Comparison of ENCODE assay signal across 21 cellular contexts in genomic region chr2:8145385-8145784, GRCh38.
DNase-seq lines count a peak whose midpoint lies in the region; ATAC-seq, FAIRE-seq and TF ChIP-seq lines count a peak whose summit lies in the region.
"Had no signal": no experiment of that assay in that cellular context is flagged by ENCODE, and none has a peak within 500 bp of the region (broad histone marks: within the 10 kb centered on the region; RNA-seq: fewer than 3 reads in every experiment).

No MANE protein-coding gene starts in this region.

- DNase-seq in HepG2 (ENCODE audit: low spot score) (no peak), NB4 (ENCODE audit: low read depth) (peak; percentile 44), thyroid gland (no peak), uterus (no peak)
- DNase-seq in NK-92 treated with Interleukin-12 subunit alpha and Interleukin-12 subunit beta, amount 100 ng/mL, for 24 hours (lab: John Stamatoyannopoulos, UW), result no peak
- no peak for DNase-seq in activated naive CD4-positive, alpha-beta T cell treated with anti-CD3 and anti-CD28 coated beads, Interleukin-2, amount 50 U/mL, for 72 hours (ENCODE audit: low spot score in 2 of 2)
- DNase-seq: ACHN; C1 segment of cervical spinal cord; dorsolateral prefrontal cortex; left ventricle myocardium inferior; mucosa of descending colon; OCI-M1; stimulated activated CD4-positive, alpha-beta T cell treated with anti-CD3 and anti-CD28 coated beads, Interleukin-12 subunit alpha, Interleukin-12 subunit beta, amount 100 ng/mL, for 4 hours; substantia nigra; T-helper 17 cell had no signal

- H3K27me3 ChIP-seq in liver (ENCODE audit: control insufficient read depth in 4 of 4, insufficient read depth in 4 of 4, low read length in 3 of 4) (no peaks in the 10 kb centered on the region), HepG2 (ENCODE audit: control insufficient read depth in 1 of 2, insufficient read depth in 2 of 2, low read length in 2 of 2) (no peaks in the 10 kb centered on the region), thyroid gland (no peaks in the 10 kb centered on the region), uterus (no peaks in the 10 kb centered on the region)
- H3K27me3 ChIP-seq: neural progenitor cell had no signal

- peaks cover 22% of the 10 kb centered on the region for H3K4me1 Mint-ChIP-seq in dendritic cell treated with granulocyte-macrophage colony-stimulating factor and Interleukin-4, amounts not matched to agents 40 ng/mL and 50 ng/mL, for 4 days (ENCODE audit: low read depth)

- no peaks in the 10 kb centered on the region for H3K9me3 ChIP-seq in liver (ENCODE audit: control insufficient read depth in 4 of 4, low read length in 3 of 4)
- no peaks in the 10 kb centered on the region for H3K9me3 ChIP-seq in HepG2 (ENCODE audit: low read length)
- no peaks in the 10 kb centered on the region for H3K9me3 ChIP-seq in thyroid gland
- H3K9me3 ChIP-seq in uterus, result no peaks in the 10 kb centered on the region
- H3K9me3 ChIP-seq: left ventricle myocardium inferior, mucosa of descending colon had no signal

- H3K79me2 ChIP-seq in HepG2 (ENCODE audit: insufficient read depth, low read length), result peaks cover 3% of the 10 kb centered on the region

- no peak for FAIRE-seq in HepG2 (lab: Jason Lieb, UNC)

- TF ChIP-seq RAD21 in liver (IDR thresholded peaks at IDR 0.05), result no peak
- TF ChIP-seq RAD21 in HepG2 (CRISPR knock-in tag; IDR thresholded peaks at IDR 0.05), result no peak

- BruUV-seq in HepG2 (replicated peaks; lab: Mats Ljungman, UMichigan), result no TSS peak

- TF ChIP-seq EP300 in HepG2 (IDR thresholded peaks at IDR 0.05; ENCODE audit: low read depth in 2 of 2, low read length in 2 of 2) (no peak), HepG2 (CRISPR knock-in tag; IDR thresholded peaks at IDR 0.05; ENCODE audit: borderline replicate concordance) (no peak)

- H3K4me3 Mint-ChIP-seq in dendritic cell treated with granulocyte-macrophage colony-stimulating factor and Interleukin-4, amounts not matched to agents 40 ng/mL and 50 ng/mL, for 4 days, result no peak overlapping the region
- H3K4me3 Mint-ChIP-seq: GM23338, neural progenitor cell, T-helper 17 cell had no signal

- no peak for TF ChIP-seq CTCF in liver (IDR thresholded peaks at IDR 0.05; ENCODE audit: low read depth, low read length, missing input control)
- TF ChIP-seq CTCF in HepG2 (CRISPR knock-in tag; IDR thresholded peaks at IDR 0.05), result no peak
- TF ChIP-seq CTCF in NB4 (IDR thresholded peaks at IDR 0.05; ENCODE audit: low read depth, low read length), result no peak
- no peak for TF ChIP-seq CTCF in thyroid gland (IDR thresholded peaks at IDR 0.05)
- TF ChIP-seq CTCF in uterus (IDR thresholded peaks at IDR 0.05), result no peak

- H3K27me3 Mint-ChIP-seq in dendritic cell treated with granulocyte-macrophage colony-stimulating factor and Interleukin-4, amounts not matched to agents 40 ng/mL and 50 ng/mL, for 4 days, result peaks cover 2% of the 10 kb centered on the region
- H3K27me3 Mint-ChIP-seq: T-helper 17 cell had no signal

- H3K4me1 ChIP-seq in liver (ENCODE audit: control insufficient read depth in 4 of 4, insufficient read depth in 4 of 4, low read length in 3 of 4), result peaks cover 2 to 47% (median 21%) of the 10 kb centered on the region in 4 donors
- peaks cover 57% of the 10 kb centered on the region for H3K4me1 ChIP-seq in HepG2 (ENCODE audit: insufficient read depth, low read length)
- no peaks in the 10 kb centered on the region for H3K4me1 ChIP-seq in thyroid gland
- H3K4me1 ChIP-seq in uterus, result peaks cover 4 to 5% of the 10 kb centered on the region in 2 donors
- H3K4me1 ChIP-seq: neural progenitor cell had no signal

- 84% methylated on average over 2 of the region's 2 CpGs for WGBS in liver
- WGBS in HepG2 (ENCODE audit: low lambda C conversion rate), result 100% methylated on average over 2 of the region's 2 CpGs
- 86 to 92% methylated on average over 2 of the region's 2 CpGs for WGBS in thyroid gland, 2 donors

- in situ Hi-C loops in HepG2 (cut with HindIII; ENCODE audit: extremely low pct_ligation_motif_present, low pct_unique_long_range_greater_than_20kb), result no loop called here

- no peak for ATAC-seq in HepG2
- no peak for ATAC-seq in activated naive CD4-positive, alpha-beta T cell treated with anti-CD3 and anti-CD28 coated beads, Interleukin-2, amount 50 U/mL, for 72 hours
- ATAC-seq: GM23338, T-helper 17 cell had no signal

- no peaks in the 10 kb centered on the region for H3K36me3 Mint-ChIP-seq in dendritic cell treated with granulocyte-macrophage colony-stimulating factor and Interleukin-4, amounts not matched to agents 40 ng/mL and 50 ng/mL, for 4 days (ENCODE audit: low read depth)
- no peaks in the 10 kb centered on the region for H3K36me3 Mint-ChIP-seq in activated naive CD4-positive, alpha-beta T cell treated with anti-CD3 and anti-CD28 coated beads, Interleukin-2, amount 50 U/mL, for 72 hours
- H3K36me3 Mint-ChIP-seq: neural progenitor cell had no signal

- CTCF ChIA-PET in HepG2 (lab: Yijun Ruan, JAX; ENCODE audit: low intra/inter-chr PET ratio, low total read pairs), result no interaction called here

- no peaks in the 10 kb centered on the region for H4K20me1 ChIP-seq in HepG2 (ENCODE audit: insufficient read depth, low read length)

- intact Hi-C loops in HepG2 (cut with micrococcal nuclease; ENCODE audit: unreplicated experiment), result no loop called here
- intact Hi-C loops in dendritic cell treated with granulocyte-macrophage colony-stimulating factor and Interleukin-4, amounts not matched to agents 40 ng/mL and 50 ng/mL, for 4 days (cut with micrococcal nuclease), result no loop called here
- intact Hi-C loops in thyroid gland (cut with DNase I), result no loop called here
- intact Hi-C loops in uterus (cut with DNase I; ENCODE audit: low total_unique reads), result no loop called here

- no peak overlapping the region for H2AFZ ChIP-seq in HepG2 (ENCODE audit: low read length)
- H2AFZ ChIP-seq: GM23338, neural progenitor cell had no signal

- H3K36me3 ChIP-seq in liver (ENCODE audit: control insufficient read depth in 4 of 4, insufficient read depth in 3 of 4, low read depth in 1 of 4, low read length in 3 of 4) (peaks cover 0 to 11% (median 0%) of the 10 kb centered on the region in 4 donors), HepG2 (replicated peaks in 1 of 2; ENCODE audit: control insufficient read depth in 1 of 2, insufficient read depth in 2 of 2, low read length in 2 of 2) (no peaks in the 10 kb centered on the region; a peak in 1 of 5 replicates), thyroid gland (no peaks in the 10 kb centered on the region), uterus (no peaks in the 10 kb centered on the region)
- H3K36me3 ChIP-seq: left ventricle myocardium inferior, neural progenitor cell had no signal

- peaks cover 13% of the 10 kb centered on the region for H3K9me3 Mint-ChIP-seq in dendritic cell treated with granulocyte-macrophage colony-stimulating factor and Interleukin-4, amounts not matched to agents 40 ng/mL and 50 ng/mL, for 4 days
- H3K9me3 Mint-ChIP-seq in activated naive CD4-positive, alpha-beta T cell treated with anti-CD3 and anti-CD28 coated beads, Interleukin-2, amount 50 U/mL, for 72 hours, result peaks cover 0 to 2% of the 10 kb centered on the region in 2 donors
- H3K9me3 Mint-ChIP-seq: GM23338, neural progenitor cell had no signal

- H3K27ac ChIP-seq in liver (ENCODE audit: low read depth in 1 of 2, low read length in 2 of 2), result peak overlapping the region; percentile 99 to 100
- H3K27ac ChIP-seq in HepG2 (ENCODE audit: extremely low read length, insufficient read depth, low read length), result no peak overlapping the region
- no peak overlapping the region for H3K27ac ChIP-seq in thyroid gland
- H3K27ac ChIP-seq in uterus, result peak overlapping the region in 1 of 2 donors; percentile 4
- H3K27ac ChIP-seq: dorsolateral prefrontal cortex, KMS-11, neural progenitor cell, VCaP had no signal

- TF ChIP-seq POLR2A in HepG2 (IDR thresholded peaks at IDR 0.05; ENCODE audit: insufficient read depth in 1 of 2, low read depth in 2 of 2, low read length in 2 of 2), result no peak
- TF ChIP-seq POLR2A in NB4 (IDR thresholded peaks at IDR 0.05; ENCODE audit: extremely low read depth, insufficient read length), result no peak
- TF ChIP-seq POLR2A in thyroid gland (IDR thresholded peaks at IDR 0.05), result no peak
- no peak for TF ChIP-seq POLR2A in uterus (IDR thresholded peaks at IDR 0.05)

- no peak overlapping the region for H3K4me2 ChIP-seq in HepG2 (ENCODE audit: low read depth, low read length)
- H3K4me2 ChIP-seq: GM23338, KMS-11, neural progenitor cell had no signal

- H3K27ac Mint-ChIP-seq in dendritic cell treated with granulocyte-macrophage colony-stimulating factor and Interleukin-4, amounts not matched to agents 40 ng/mL and 50 ng/mL, for 4 days, result peak overlapping the region; percentile 25
- H3K27ac Mint-ChIP-seq in activated naive CD4-positive, alpha-beta T cell treated with anti-CD3 and anti-CD28 coated beads, Interleukin-2, amount 50 U/mL, for 72 hours, result no peak overlapping the region
- H3K27ac Mint-ChIP-seq: GM23338, neural progenitor cell, T-helper 17 cell had no signal

- H3K9ac ChIP-seq in liver (ENCODE audit: low read depth in 1 of 2, low read length in 2 of 2), result no peak overlapping the region
- H3K9ac ChIP-seq in HepG2 (ENCODE audit: insufficient read depth, low read depth, low read length), result no peak overlapping the region
- H3K9ac ChIP-seq: KMS-11, neural progenitor cell had no signal

- POLR2A ChIA-PET in HepG2 (lab: Yijun Ruan, JAX), result no interaction called here

- no peak overlapping the region for H3K4me3 ChIP-seq in liver (ENCODE audit: low read depth in 1 of 3, low read length in 3 of 3)
- no peak overlapping the region for H3K4me3 ChIP-seq in HepG2 (replicated peaks in 1 of 3; ENCODE audit: insufficient read depth in 1 of 3, low read depth in 2 of 3, low read length in 3 of 3)
- H3K4me3 ChIP-seq in NB4 (ENCODE audit: low read depth, low read length), result no peak overlapping the region
- H3K4me3 ChIP-seq in thyroid gland (replicated peaks in 1 of 3), result no peak overlapping the region
- no peak overlapping the region for H3K4me3 ChIP-seq in uterus
- H3K4me3 ChIP-seq: dorsolateral prefrontal cortex, GM23338, left ventricle myocardium inferior, mucosa of descending colon, neural progenitor cell had no signal

TF ChIP-seq in liver, 16 proteins besides CTCF, POLR2A, EP300 and RAD21 (continues in another document):
- TF ChIP-seq EGR1 (IDR thresholded peaks at IDR 0.05; ENCODE audit: low read depth in 2 of 2) (no peak), NR2F2 (IDR thresholded peaks at IDR 0.05) (no peak), TAF1 (conservative IDR thresholded peaks at IDR 0.05) (no peak)

TF ChIP-seq in HepG2, 621 proteins besides CTCF, POLR2A, EP300 and RAD21 (continues in another document):
- no peak for TF ChIP-seq HNRNPH1 (optimal IDR thresholded peaks at IDR 0.05; ENCODE audit: low read depth, low read length)

Comparison
In these comparisons a context has a peak if more than half of its experiments do, and no peak if none do; other contexts are left out.
1. H3K27ac ChIP-seq: peak in liver (2 of 2); none in HepG2 (single experiment) and thyroid gland (0 of 3).